ENCODE assay signal across 25 cellular contexts in genomic region chr10:63801139-63801538, GRCh38.
"Had no signal": no experiment of that assay in that cellular context is flagged by ENCODE, and none has a peak within 500 bp of the region (broad histone marks: within the 10 kb centered on the region; RNA-seq: fewer than 3 reads in every experiment).

No MANE protein-coding gene starts in this region.

- H3K27ac ChIP-seq: cardiac muscle cell, foreskin keratinocyte, gastroesophageal sphincter, pancreas, stomach, upper lobe of left lung had no signal

- H3K36me3 ChIP-seq: cardiac muscle cell, gastroesophageal sphincter, pancreas, sigmoid colon, stomach, tibial nerve, upper lobe of left lung had no signal

- H3K9me3 ChIP-seq: gastroesophageal sphincter, mucosa of descending colon, pancreas, sigmoid colon, upper lobe of left lung had no signal

- DNase-seq: cortex of kidney; effector memory CD8-positive, alpha-beta T cell; foreskin keratinocyte; hypothalamus; immature natural killer cell; islet precursor cell; kidney glomerular epithelial cell; mesenchymal stem cell; mucosa of descending colon; naive thymus-derived CD4-positive, alpha-beta T cell; nephron progenitor cell; nucleus accumbens; pancreas; sigmoid colon; stimulated activated CD4-positive, alpha-beta T cell treated with anti-CD3 and anti-CD28 coated beads, Interleukin-2, amount 100 ng/mL, for 24 hours; stimulated activated CD4-positive, alpha-beta T cell treated with anti-CD3 and anti-CD28 coated beads, Interleukin-4, amount 100 ng/mL, for 24 hours; stimulated activated naive CD4-positive, alpha-beta T cell treated with Interleukin-2 at 50 U/mL for 16 hours; stomach; upper lobe of left lung had no signal

- H3K4me3 ChIP-seq: cardiac muscle cell, gastroesophageal sphincter, mucosa of descending colon, pancreas, sigmoid colon, stomach, tibial nerve, upper lobe of left lung had no signal

- H3K27ac Mint-ChIP-seq: effector memory CD8-positive, alpha-beta T cell; immature natural killer cell; mesothelial cell of epicardium; naive thymus-derived CD4-positive, alpha-beta T cell; nephron progenitor cell; progenitor cell of endocrine pancreas; stimulated activated effector memory CD8-positive, alpha-beta T cell treated with anti-CD3 and anti-CD28 coated beads, Interleukin-12 subunit alpha, Interleukin-12 subunit beta, amount 100 ng/mL, for 72 hours had no signal

- H3K27me3 Mint-ChIP-seq: progenitor cell of endocrine pancreas had no signal

- H3K27me3 ChIP-seq: cardiac muscle cell, gastroesophageal sphincter, pancreas, sigmoid colon, stomach, tibial nerve, upper lobe of left lung had no signal

- ATAC-seq: effector memory CD8-positive, alpha-beta T cell; foreskin keratinocyte; gastroesophageal sphincter; mucosa of descending colon; naive thymus-derived CD4-positive, alpha-beta T cell; pancreas; stimulated activated effector memory CD8-positive, alpha-beta T cell treated with anti-CD3 and anti-CD28 coated beads, Interleukin-12 subunit alpha, Interleukin-12 subunit beta, amount 100 ng/mL, for 72 hours had no signal

- H3K36me3 Mint-ChIP-seq: immature natural killer cell; mesothelial cell of epicardium; naive thymus-derived CD4-positive, alpha-beta T cell; stimulated activated effector memory CD8-positive, alpha-beta T cell treated with anti-CD3 and anti-CD28 coated beads, Interleukin-12 subunit alpha, Interleukin-12 subunit beta, amount 100 ng/mL, for 72 hours had no signal

- H3K4me3 Mint-ChIP-seq: effector memory CD8-positive, alpha-beta T cell; immature natural killer cell; mesothelial cell of epicardium; naive thymus-derived CD4-positive, alpha-beta T cell; nephron progenitor cell; stimulated activated effector memory CD8-positive, alpha-beta T cell treated with anti-CD3 and anti-CD28 coated beads, Interleukin-12 subunit alpha, Interleukin-12 subunit beta, amount 100 ng/mL, for 72 hours had no signal

- H3K9me3 Mint-ChIP-seq: stimulated activated effector memory CD8-positive, alpha-beta T cell treated with anti-CD3 and anti-CD28 coated beads, Interleukin-12 subunit alpha, Interleukin-12 subunit beta, amount 100 ng/mL, for 72 hours had no signal

- H3K4me1 ChIP-seq: foreskin keratinocyte, pancreas had no signal
